ENCODE assay signal across 8 cellular contexts in the genomic region with DNA sequence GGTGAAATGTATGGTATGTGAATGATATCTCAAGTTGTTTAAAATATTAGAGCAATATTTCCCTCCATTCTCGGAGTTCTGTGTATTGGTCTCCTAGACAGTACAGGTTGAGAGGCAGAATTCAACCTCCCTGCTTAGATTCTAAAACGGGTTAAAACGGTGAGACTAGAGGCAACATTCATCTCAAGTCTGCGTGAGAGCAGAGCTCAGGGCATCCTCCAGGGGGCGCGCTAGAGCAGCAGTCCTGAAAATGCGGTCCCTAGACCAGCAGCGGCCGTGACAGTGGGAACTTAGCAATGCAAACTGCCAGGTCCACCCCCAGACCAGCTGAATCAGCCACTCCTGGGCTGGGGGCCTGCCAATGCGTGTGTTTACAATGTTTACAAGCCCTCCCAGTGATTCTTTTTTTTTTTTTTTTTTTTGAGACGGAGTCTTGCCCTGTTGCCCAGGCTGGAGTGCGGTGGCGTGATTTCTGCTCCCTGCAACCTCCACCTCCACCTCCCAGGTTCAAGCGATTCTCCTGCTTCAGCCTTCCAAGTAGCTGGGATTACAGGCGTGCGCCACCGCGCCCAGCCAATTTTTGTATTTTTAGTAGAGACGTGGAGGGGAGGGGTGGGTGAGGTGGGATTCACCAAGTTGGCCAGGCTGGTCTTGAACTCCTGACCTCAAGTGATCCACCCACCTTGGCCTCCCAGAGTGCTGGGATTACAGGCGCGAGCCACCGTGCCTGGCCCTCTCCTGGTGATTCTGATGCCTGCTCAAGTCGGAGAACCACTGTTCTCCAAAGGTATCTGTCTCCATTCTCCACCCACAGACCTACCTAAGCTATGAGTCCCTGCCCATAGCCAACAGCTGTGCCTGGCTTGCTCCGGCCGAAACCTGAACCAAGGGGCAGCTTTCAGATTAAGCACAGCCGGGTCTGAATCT. TPM values are rescaled to one million over a fixed set of nuclear protein-coding genes. Genes with fewer than 3 reads are reported as not detected.
DNase-seq lines count a peak whose midpoint lies in the region; ATAC-seq and TF ChIP-seq lines count a peak whose summit lies in the region.

No MANE protein-coding gene starts in this region.

- no peaks in the 10 kb centered on the region for H3K4me1 ChIP-seq in psoas muscle

- ATAC-seq in psoas muscle (peak; percentile 83 to 95 (median 90)), HG02973 (IDR thresholded peaks at IDR 0.05; ENCODE audit: unreplicated experiment) (no peak)

- WGBS in psoas muscle, 3 donors: 52 to 55% (median 54%) methylated on average over 26 of the region's 26 CpGs

- no peaks in the 10 kb centered on the region for H3K9me3 ChIP-seq in psoas muscle

- H3K27ac ChIP-seq in psoas muscle: no peak overlapping the region

- H3K27me3 Mint-ChIP-seq in activated naive CD8-positive, alpha-beta T cell: no peaks in the 10 kb centered on the region

- H3K27me3 ChIP-seq in psoas muscle (ENCODE audit: insufficient read depth in 3 of 3, low read length in 2 of 3): no peaks in the 10 kb centered on the region

- TF ChIP-seq CTCF in psoas muscle (IDR thresholded peaks at IDR 0.05): peak; percentile 95

- H3K36me3 ChIP-seq in psoas muscle (ENCODE audit: insufficient read depth in 1 of 2, low read depth in 1 of 2): no peaks in the 10 kb centered on the region

- DNase-seq in NCI-H1417 (lab: John Stamatoyannopoulos, UW) (peak; percentile 13 to 55 (median 36)), NCI-H1417 treated with DMSO at 0.1 percent for 48 hours (lab: John Stamatoyannopoulos, UW) (no peak), KBM-7 (peak; percentile 75), SW480 (ENCODE audit: low spot score) (peak; percentile 46), cardiac septum (ENCODE audit: low spot score) (peak; percentile 90), psoas muscle (peak; percentile 77 to 90)

- H3K9me3 Mint-ChIP-seq in activated naive CD8-positive, alpha-beta T cell (ENCODE audit: low read depth): no peaks in the 10 kb centered on the region

- no peak overlapping the region for H3K4me3 Mint-ChIP-seq in activated naive CD8-positive, alpha-beta T cell

- in situ Hi-C loops in KBM-7 (cut with MboI; ENCODE audit: low pct_unique_long_range_greater_than_20kb, low sequenced_read_pairs): no loop called here

- H3K4me3 ChIP-seq in psoas muscle: no peak overlapping the region

- H3K36me3 Mint-ChIP-seq in activated naive CD8-positive, alpha-beta T cell: no peaks in the 10 kb centered on the region

- intact Hi-C loops in cardiac septum (cut with DNase I): loop anchor here (1.0 kb wide), 1 partner anchor 54 kb away; no protein-coding TSS in a partner anchor
- intact Hi-C loops in psoas muscle (cut with DNase I): loop anchor here (2.0 to 5.0 kb wide), 2 partner anchors 54 to 55 kb away; no protein-coding TSS in a partner anchor

- peak overlapping the region; percentile 11 for H3K27ac Mint-ChIP-seq in activated naive CD8-positive, alpha-beta T cell

- H3K4me1 Mint-ChIP-seq in activated naive CD8-positive, alpha-beta T cell (ENCODE audit: low read depth): peaks cover 7% of the 10 kb centered on the region

RNA-seq across cellular contexts. Expression of gene KLHL36, which starts 24.2 kb away (rescaled TPM):
- total RNA-seq in cardiac septum (53.2 TPM), psoas muscle (10 to 100 TPM; 13.1 to 19.3 (median 15.9) TPM)
- 10 to 100 TPM in 2 of 3 donors, 1 to 10 TPM in 1; 5.9 to 11.2 (median 11.1) TPM for polyA plus RNA-seq in psoas muscle

RNA-seq across cellular contexts. Expression of gene USP10, which starts 27.3 kb away (rescaled TPM):
- 53.8 TPM for total RNA-seq in cardiac septum
- 10 to 100 TPM; 57.1 to 93.0 (median 78.9) TPM for total RNA-seq in psoas muscle
- polyA plus RNA-seq in psoas muscle: 10 to 100 TPM; 33.9 to 69.5 (median 69.2) TPM

RNA-seq across cellular contexts. Expression of gene COTL1, which starts 54.7 kb away (rescaled TPM):
- total RNA-seq in cardiac septum: 11.0 TPM
- 10 to 100 TPM in 2 of 4 donors, 1 to 10 TPM in 2; 7.0 to 11.9 (median 10.4) TPM for total RNA-seq in psoas muscle
- 10 to 100 TPM in 1 of 3 donors, 1 to 10 TPM in 2; 6.1 to 44.5 (median 7.1) TPM for polyA plus RNA-seq in psoas muscle
